21 cellular contexts compared by ENCODE assay signal in genomic region chr13:28301839-28302238, GRCh38.
"Had no signal": no experiment of that assay in that cellular context is flagged by ENCODE, and none has a peak within 500 bp of the region (broad histone marks: within the 10 kb centered on the region; RNA-seq: fewer than 3 reads in every experiment).

No MANE protein-coding gene starts in this region.

- H3K27ac Mint-ChIP-seq: mesothelial cell of epicardium; natural killer cell treated with Interleukin-12 subunit alpha and Interleukin-12 subunit beta and Interleukin-15 and Interleukin-18, amount 100 ng/mL, for 72 hours had no signal

- H3K9me3 Mint-ChIP-seq: mesothelial cell of epicardium; natural killer cell treated with Interleukin-12 subunit alpha and Interleukin-12 subunit beta and Interleukin-15 and Interleukin-18, amount 100 ng/mL, for 72 hours had no signal

- H3K27ac ChIP-seq: brain microvascular endothelial cell, lower lobe of right lung, tibial nerve, VCaP had no signal

- H3K27me3 ChIP-seq: brain microvascular endothelial cell, tibial nerve had no signal

- H3K4me1 ChIP-seq: lower lobe of right lung had no signal

- ATAC-seq: lower lobe of right lung; natural killer cell treated with Interleukin-12 subunit alpha and Interleukin-12 subunit beta and Interleukin-15 and Interleukin-18, amount 100 ng/mL, for 72 hours had no signal

- H3K36me3 ChIP-seq: brain microvascular endothelial cell, lower lobe of right lung, tibial nerve had no signal

- H3K27me3 Mint-ChIP-seq: natural killer cell treated with Interleukin-12 subunit alpha and Interleukin-12 subunit beta and Interleukin-15 and Interleukin-18, amount 100 ng/mL, for 72 hours had no signal

- FAIRE-seq: colon, keratinocyte, urothelium cell line had no signal

- H3K9me3 ChIP-seq: lower lobe of right lung, tibial nerve had no signal

- H3K36me3 Mint-ChIP-seq: natural killer cell treated with Interleukin-12 subunit alpha and Interleukin-12 subunit beta and Interleukin-15 and Interleukin-18, amount 100 ng/mL, for 72 hours had no signal

- H3K4me3 Mint-ChIP-seq: mesothelial cell of epicardium; natural killer cell treated with Interleukin-12 subunit alpha and Interleukin-12 subunit beta and Interleukin-15 and Interleukin-18, amount 100 ng/mL, for 72 hours had no signal

- DNase-seq: activated CD4-positive, alpha-beta T cell treated with anti-CD3 and anti-CD28 coated beads, Interleukin-2, amount 50 U/mL, for 4 hours; anterior cingulate cortex; brain microvascular endothelial cell; central memory CD4-positive, alpha-beta T cell; effector CD4-positive, alpha-beta T cell; hippocampal formation; lower lobe of right lung; posterior cingulate gyrus; retina; stimulated activated CD4-positive, alpha-beta T cell treated with anti-CD3 and anti-CD28 coated beads, Interleukin-12 subunit alpha, Interleukin-12 subunit beta, amount 100 ng/mL, for 4 hours; stimulated activated CD4-positive, alpha-beta T cell treated with anti-CD3 and anti-CD28 coated beads, Interleukin-1b, Interleukin-23, amount 100 ng/mL, for 48 hours; stimulated activated CD8-positive, alpha-beta memory T cell treated with anti-CD3 and anti-CD28 coated beads, Interleukin-4, amount 100 ng/mL, for 48 hours; stimulated activated naive CD4-positive, alpha-beta T cell; T-helper 2 cell had no signal

- H3K4me3 ChIP-seq: lower lobe of right lung, tibial nerve had no signal
